Comparison of ENCODE assay signal across 37 cellular contexts in the genomic region with DNA sequence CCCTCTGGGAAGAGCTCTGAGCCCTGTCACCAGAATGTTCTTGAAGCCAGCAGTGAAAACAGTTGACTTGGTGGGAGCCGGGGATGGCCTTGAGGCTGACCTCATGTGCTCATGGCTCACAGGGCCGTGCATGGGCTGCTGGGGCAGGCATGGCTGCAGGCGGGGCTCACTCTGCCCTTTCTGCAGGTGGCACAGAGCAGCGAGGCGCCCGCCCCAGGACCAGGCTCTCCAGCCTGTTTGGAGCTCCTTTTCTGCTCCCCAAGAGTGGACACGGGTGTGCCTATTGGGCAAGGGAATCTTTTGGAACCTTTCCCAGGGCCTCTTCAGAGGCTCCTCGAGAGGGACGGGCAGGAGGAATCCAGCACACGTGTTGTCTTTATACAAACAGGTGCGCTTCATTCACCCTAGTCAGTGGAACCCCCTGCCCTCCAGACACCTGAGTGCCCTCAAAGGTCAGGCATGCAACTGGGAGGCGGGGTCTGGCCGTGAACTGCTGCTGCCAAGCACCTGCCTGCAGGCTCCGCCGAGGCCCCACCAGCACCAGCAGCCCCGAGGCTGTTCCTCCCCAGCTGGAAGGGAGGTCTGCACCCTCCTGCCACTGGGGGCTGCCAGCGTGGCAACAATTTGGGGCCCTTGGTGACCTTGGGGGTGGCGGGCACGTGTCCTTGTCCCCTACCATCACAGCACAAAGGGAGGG. TPM values are rescaled to one million over a fixed set of nuclear protein-coding genes. Genes with fewer than 3 reads are reported as not detected.
DNase-seq lines count a peak whose midpoint lies in the region; ATAC-seq, FAIRE-seq and TF ChIP-seq lines count a peak whose summit lies in the region.
"Had no signal": no experiment of that assay in that cellular context is flagged by ENCODE, and none has a peak within 500 bp of the region (broad histone marks: within the 10 kb centered on the region; RNA-seq: fewer than 3 reads in every experiment).

No MANE protein-coding gene starts in this region.

- H3K27ac ChIP-seq in HepG2 (ENCODE audit: extremely low read length, insufficient read depth, low read length) = no peak overlapping the region
- H3K27ac ChIP-seq in suprapubic skin = no peak overlapping the region
- no peak overlapping the region for H3K27ac ChIP-seq in effector memory CD4-positive, alpha-beta T cell (ENCODE audit: insufficient read depth, low read length, poor library complexity, severe bottlenecking)
- H3K27ac ChIP-seq: KMS-11, psoas muscle, testis, uterus, WERI-Rb-1 had no signal

- H3K4me1 ChIP-seq in HepG2 (ENCODE audit: insufficient read depth, low read length) (no peaks in the 10 kb centered on the region), suprapubic skin (peaks cover 6% of the 10 kb centered on the region)
- peaks cover 6% of the 10 kb centered on the region for H3K4me1 ChIP-seq in effector memory CD4-positive, alpha-beta T cell (ENCODE audit: control insufficient read depth, insufficient read depth, low read length, poor library complexity, severe bottlenecking)
- H3K4me1 ChIP-seq: psoas muscle, testis, uterus had no signal

- DNase-seq in activated effector memory CD4-positive, alpha-beta T cell treated with anti-CD3 and anti-CD28 coated beads, Interleukin-2, amount 50 U/mL, for 16 hours = peak; percentile 51
- no peak for DNase-seq in activated effector memory CD4-positive, alpha-beta T cell treated with Interleukin-2 at 50 U/mL for 16 hours
- DNase-seq in NCI-H2196 (lab: John Stamatoyannopoulos, UW; ENCODE audit: unreplicated experiment) (peak; percentile 45), HepG2 (ENCODE audit: low spot score) (no peak), suprapubic skin (ENCODE audit: low spot score in 2 of 2) (peak; percentile 36 to 64)
- DNase-seq in effector memory CD4-positive, alpha-beta T cell = no peak
- no peak for DNase-seq in stimulated activated CD8-positive, alpha-beta memory T cell treated with anti-CD3 and anti-CD28 coated beads, Interleukin-4, amount 100 ng/mL, for 48 hours
- DNase-seq in activated T-helper 2 cell treated with anti-CD3 and anti-CD28 coated beads, Interferon-gamma antibody, Interleukin-2, Interleukin-4, amounts not matched to agents 10 μg/mL and 5 μg/mL and 100 μg/mL, durations not matched to agents 14 hours and 24 hours and 36 hours (ENCODE audit: low spot score) = no peak
- DNase-seq: activated CD4-positive, alpha-beta T cell treated with anti-CD3 and anti-CD28 coated beads, Interleukin-2, amount 10 ng/mL, durations not matched to agents 24 days and 14 days; activated CD8-positive, alpha-beta memory T cell treated with anti-CD3 and anti-CD28 coated beads for 24 hours; activated T-cell treated with anti-CD3 and anti-CD28 coated beads for 4 hours; AML-193; caudate nucleus; CD4-positive, alpha-beta T cell; cortex of kidney; effector memory CD8-positive, alpha-beta T cell; erythroblast; MG63; naive B cell; NCI-H1417; NCI-H2081 treated with DMSO at 0.1 percent for 48 hours; NCI-H446; NCI-H748 treated with DMSO at 0.1 percent for 48 hours; nucleus accumbens; stimulated activated naive CD4-positive, alpha-beta T cell; T1000; testis; uterus; WERI-Rb-1 had no signal

- no peak for TF ChIP-seq EP300 in HepG2 (IDR thresholded peaks at IDR 0.05; ENCODE audit: low read depth in 2 of 2, low read length in 2 of 2)
- no peak for TF ChIP-seq EP300 in HepG2 (CRISPR knock-in tag; IDR thresholded peaks at IDR 0.05; ENCODE audit: borderline replicate concordance)
- TF ChIP-seq EP300 in suprapubic skin (IDR thresholded peaks at IDR 0.05) = no peak

- no peaks in the 10 kb centered on the region for H4K20me1 ChIP-seq in HepG2 (ENCODE audit: insufficient read depth, low read length)

- H3K4me3 ChIP-seq in HepG2 (replicated peaks in 1 of 3; ENCODE audit: insufficient read depth in 1 of 3, low read depth in 2 of 3, low read length in 3 of 3) (no peak overlapping the region), suprapubic skin (no peak overlapping the region)
- no peak overlapping the region for H3K4me3 ChIP-seq in effector memory CD4-positive, alpha-beta T cell (ENCODE audit: insufficient read depth, low read depth, low read length, poor library complexity, severe bottlenecking)
- H3K4me3 ChIP-seq: MG63, psoas muscle, testis, uterus had no signal

- ATAC-seq in HepG2 = peak; percentile 11; the same call in 1 of the 3 replicates
- ATAC-seq: effector memory CD8-positive, alpha-beta T cell; left lobe of liver; psoas muscle had no signal

- H3K27me3 ChIP-seq in HepG2 (ENCODE audit: control insufficient read depth in 1 of 2, insufficient read depth in 2 of 2, low read length in 2 of 2) (peaks cover 24 to 73% of the 10 kb centered on the region in 2 experiments), suprapubic skin (peaks cover 97% of the 10 kb centered on the region)
- peaks cover 4% of the 10 kb centered on the region for H3K27me3 ChIP-seq in effector memory CD4-positive, alpha-beta T cell (replicated peaks; ENCODE audit: control insufficient read depth, insufficient read depth, low read length, poor library complexity, severe bottlenecking)
- H3K27me3 ChIP-seq: testis, uterus had no signal

- intact Hi-C loops in HepG2 (cut with micrococcal nuclease; ENCODE audit: unreplicated experiment) = no loop called here
- intact Hi-C loops in activated T-helper 2 cell treated with anti-CD3 and anti-CD28 coated beads, Interferon-gamma antibody, Interleukin-2, Interleukin-4, amounts not matched to agents 10 μg/mL and 5 μg/mL and 100 μg/mL, durations not matched to agents 14 hours and 24 hours and 36 hours (cut with micrococcal nuclease) = no loop called here

- no peak overlapping the region for H3K27ac Mint-ChIP-seq in activated T-helper 2 cell treated with anti-CD3 and anti-CD28 coated beads, Interferon-gamma antibody, Interleukin-2, Interleukin-4, amounts not matched to agents 10 μg/mL and 5 μg/mL and 100 μg/mL, durations not matched to agents 14 hours and 24 hours and 36 hours
- H3K27ac Mint-ChIP-seq: activated CD4-positive, alpha-beta T cell treated with anti-CD3 and anti-CD28 coated beads, Interleukin-2, amount 10 ng/mL, durations not matched to agents 24 days and 14 days; activated naive CD8-positive, alpha-beta T cell; CD4-positive, alpha-beta T cell; effector memory CD8-positive, alpha-beta T cell; mesothelial cell of epicardium; naive B cell had no signal

- BruUV-seq in HepG2 (replicated peaks; lab: Mats Ljungman, UMichigan) = no TSS peak

- no peaks in the 10 kb centered on the region for H3K9me3 ChIP-seq in HepG2 (ENCODE audit: low read length)
- H3K9me3 ChIP-seq in suprapubic skin = no peaks in the 10 kb centered on the region
- H3K9me3 ChIP-seq in effector memory CD4-positive, alpha-beta T cell (ENCODE audit: control insufficient read depth, low read length) = no peaks in the 10 kb centered on the region
- H3K9me3 ChIP-seq: MG63, psoas muscle, testis, uterus had no signal

- no peaks in the 10 kb centered on the region for H3K79me2 ChIP-seq in HepG2 (ENCODE audit: insufficient read depth, low read length)

- H3K9ac ChIP-seq in HepG2 (ENCODE audit: insufficient read depth, low read depth, low read length) = no peak overlapping the region
- H3K9ac ChIP-seq: KMS-11 had no signal

- no peaks in the 10 kb centered on the region for H3K4me1 Mint-ChIP-seq in activated T-helper 2 cell treated with anti-CD3 and anti-CD28 coated beads, Interferon-gamma antibody, Interleukin-2, Interleukin-4, amounts not matched to agents 10 μg/mL and 5 μg/mL and 100 μg/mL, durations not matched to agents 14 hours and 24 hours and 36 hours (ENCODE audit: low read depth)
- H3K4me1 Mint-ChIP-seq: activated CD4-positive, alpha-beta T cell treated with anti-CD3 and anti-CD28 coated beads, Interleukin-2, amount 10 ng/mL, durations not matched to agents 24 days and 14 days; mesothelial cell of epicardium had no signal

- TF ChIP-seq POLR2A in HepG2 (IDR thresholded peaks at IDR 0.05; ENCODE audit: insufficient read depth in 1 of 2, low read depth in 2 of 2, low read length in 2 of 2) (no peak), suprapubic skin (IDR thresholded peaks at IDR 0.05) (no peak)

- CTCF ChIA-PET in HepG2 (lab: Yijun Ruan, JAX; ENCODE audit: low intra/inter-chr PET ratio, low total read pairs) = no interaction called here

- no peak for TF ChIP-seq CTCF in HepG2 (CRISPR knock-in tag; IDR thresholded peaks at IDR 0.05)
- TF ChIP-seq CTCF in suprapubic skin (IDR thresholded peaks at IDR 0.05) = no peak

- in situ Hi-C loops in HepG2 (cut with HindIII; ENCODE audit: extremely low pct_ligation_motif_present, low pct_unique_long_range_greater_than_20kb) = no loop called here

- H3K36me3 ChIP-seq in HepG2 (replicated peaks in 1 of 2; ENCODE audit: control insufficient read depth in 1 of 2, insufficient read depth in 2 of 2, low read length in 2 of 2) (no peaks in the 10 kb centered on the region), suprapubic skin (no peaks in the 10 kb centered on the region)
- no peaks in the 10 kb centered on the region for H3K36me3 ChIP-seq in effector memory CD4-positive, alpha-beta T cell (ENCODE audit: control insufficient read depth, insufficient read depth, low read length)
- H3K36me3 ChIP-seq: MG63, uterus, WERI-Rb-1 had no signal

- no peak overlapping the region for H3K4me3 Mint-ChIP-seq in activated T-helper 2 cell treated with anti-CD3 and anti-CD28 coated beads, Interferon-gamma antibody, Interleukin-2, Interleukin-4, amounts not matched to agents 10 μg/mL and 5 μg/mL and 100 μg/mL, durations not matched to agents 14 hours and 24 hours and 36 hours (ENCODE audit: low read depth)
- H3K4me3 Mint-ChIP-seq: activated CD4-positive, alpha-beta T cell treated with anti-CD3 and anti-CD28 coated beads, Interleukin-2, amount 10 ng/mL, durations not matched to agents 24 days and 14 days; activated naive CD8-positive, alpha-beta T cell; CD4-positive, alpha-beta T cell; effector memory CD8-positive, alpha-beta T cell; mesothelial cell of epicardium; naive B cell had no signal

- POLR2A ChIA-PET in HepG2 (lab: Yijun Ruan, JAX) = no interaction called here

- no peak for FAIRE-seq in HepG2 (lab: Jason Lieb, UNC)
- FAIRE-seq: GM12891, H1, RCC 7860 had no signal

- no peaks in the 10 kb centered on the region for H3K9me3 Mint-ChIP-seq in activated T-helper 2 cell treated with anti-CD3 and anti-CD28 coated beads, Interferon-gamma antibody, Interleukin-2, Interleukin-4, amounts not matched to agents 10 μg/mL and 5 μg/mL and 100 μg/mL, durations not matched to agents 14 hours and 24 hours and 36 hours
- H3K9me3 Mint-ChIP-seq: activated CD4-positive, alpha-beta T cell treated with anti-CD3 and anti-CD28 coated beads, Interleukin-2, amount 10 ng/mL, durations not matched to agents 24 days and 14 days; CD4-positive, alpha-beta T cell; effector memory CD8-positive, alpha-beta T cell; naive B cell had no signal

- no peak overlapping the region for H3K4me2 ChIP-seq in HepG2 (ENCODE audit: low read depth, low read length)
- H3K4me2 ChIP-seq: KMS-11 had no signal

- H3K27me3 Mint-ChIP-seq in activated T-helper 2 cell treated with anti-CD3 and anti-CD28 coated beads, Interferon-gamma antibody, Interleukin-2, Interleukin-4, amounts not matched to agents 10 μg/mL and 5 μg/mL and 100 μg/mL, durations not matched to agents 14 hours and 24 hours and 36 hours (ENCODE audit: low read depth) = no peaks in the 10 kb centered on the region
- H3K27me3 Mint-ChIP-seq: activated CD4-positive, alpha-beta T cell treated with anti-CD3 and anti-CD28 coated beads, Interleukin-2, amount 10 ng/mL, durations not matched to agents 24 days and 14 days had no signal

- no peaks in the 10 kb centered on the region for H3K36me3 Mint-ChIP-seq in activated T-helper 2 cell treated with anti-CD3 and anti-CD28 coated beads, Interferon-gamma antibody, Interleukin-2, Interleukin-4, amounts not matched to agents 10 μg/mL and 5 μg/mL and 100 μg/mL, durations not matched to agents 14 hours and 24 hours and 36 hours (ENCODE audit: low read depth)
- H3K36me3 Mint-ChIP-seq: activated naive CD8-positive, alpha-beta T cell; naive B cell had no signal

- H2AFZ ChIP-seq in HepG2 (ENCODE audit: low read length) = no peak overlapping the region

- TF ChIP-seq RAD21 in HepG2 (CRISPR knock-in tag; IDR thresholded peaks at IDR 0.05) = no peak

- WGBS in HepG2 (ENCODE audit: low lambda C conversion rate) = 0% methylated on average over 2 of the region's 19 CpGs
- WGBS in suprapubic skin = no CpG with 5 or more reads among the region's 19 CpGs

RNA-seq across cellular contexts. Expression of a gene that starts 2.6 kb away (rescaled TPM):
- total RNA-seq in HepG2 (2016; rRNA removed; fragmentation: Illumina TruSeq; extraction: Trizol) = 0.07 TPM in 1 of 2 replicates, not detected in the other
- total RNA-seq in HepG2 (2016; cell fraction: cytosol; rRNA removed; fragmentation: Illumina TruSeq; extraction: Trizol; ENCODE audit: low read depth) = not detected in 2 replicates
- 0.09 TPM in 1 of 2 replicates, not detected in the other for total RNA-seq in HepG2 (2016; cell fraction: insoluble cytoplasmic fraction; rRNA removed; fragmentation: Illumina TruSeq; extraction: Trizol)
- 0.03 TPM in 1 of 2 replicates, not detected in the other for total RNA-seq in HepG2 (2016; cell fraction: membrane; rRNA removed; fragmentation: Illumina TruSeq; extraction: Trizol)
- 0.22 and 0.31 TPM in 2 replicates for total RNA-seq in HepG2 (2016; cell fraction: nucleus; rRNA removed; fragmentation: Illumina TruSeq; extraction: Trizol)
- 0.11 and 0.13 TPM in 2 replicates for polyA plus RNA-seq in HepG2 (2011; rRNA removed)
- 0.01 and 0.03 TPM in 2 replicates for polyA plus RNA-seq in HepG2 (2011; cell fraction: cytosol; rRNA removed)
- polyA plus RNA-seq in HepG2 (2011; cell fraction: nucleus; rRNA removed) = 1.1 and 1.5 TPM in 2 replicates
- 0.08 and 0.16 TPM in 2 replicates for polyA plus RNA-seq in HepG2 (2012)
- 0.01 TPM in 1 of 2 replicates, not detected in the other for polyA plus RNA-seq in HepG2 (2016; cell fraction: cytosol; fragmentation: Illumina TruSeq; extraction: Trizol; ENCODE audit: low read depth)
- polyA plus RNA-seq in HepG2 (2016; cell fraction: insoluble cytoplasmic fraction; fragmentation: Illumina TruSeq; extraction: Trizol; ENCODE audit: low read depth) = 0.03 and 0.05 TPM in 2 replicates
- 0.03 TPM in 1 of 2 replicates, not detected in the other for polyA plus RNA-seq in HepG2 (2016; cell fraction: membrane; fragmentation: Illumina TruSeq; extraction: Trizol; ENCODE audit: low read depth)
- 0.33 and 0.36 TPM in 2 replicates for polyA plus RNA-seq in HepG2 (2016; cell fraction: nucleus; fragmentation: Illumina TruSeq; extraction: Trizol; ENCODE audit: insufficient read depth, low read depth)
- 0.84 and 0.87 TPM in 2 replicates for polyA minus RNA-seq in HepG2 (2011; rRNA and poly(A)+ RNA removed; ENCODE audit: low replicate concordance)
- polyA minus RNA-seq in HepG2 (2011; cell fraction: cytosol; rRNA and poly(A)+ RNA removed) = 0.09 and 0.10 TPM in 2 replicates
- polyA minus RNA-seq in HepG2 (2011; cell fraction: nucleus; rRNA and poly(A)+ RNA removed) = 1.7 and 2.5 TPM in 2 replicates
- under 1 TPM in 2 of 4 donors, not detected in 2; 0.17 to 0.56 TPM for total RNA-seq in suprapubic skin
- 0.94 and 1.1 TPM in 2 replicates for total RNA-seq in activated T-helper 2 cell treated with anti-CD3 and anti-CD28 coated beads, Interferon-gamma antibody, Interleukin-2, Interleukin-4, amounts not matched to agents 10 μg/mL and 5 μg/mL and 100 μg/mL, durations not matched to agents 14 hours and 24 hours and 36 hours

Comparison
In these comparisons a context has a peak if more than half of its experiments do, and no peak if none do; other contexts are left out.
1. DNase-seq: peak in activated effector memory CD4-positive, alpha-beta T cell treated with anti-CD3 and anti-CD28 coated beads, Interleukin-2, amount 50 U/mL, for 16 hours (single experiment), NCI-H2196 (single experiment) and suprapubic skin (2 of 2); none in activated effector memory CD4-positive, alpha-beta T cell treated with Interleukin-2 at 50 U/mL for 16 hours (single experiment), HepG2 (single experiment), effector memory CD4-positive, alpha-beta T cell (0 of 3), stimulated activated CD8-positive, alpha-beta memory T cell treated with anti-CD3 and anti-CD28 coated beads, Interleukin-4, amount 100 ng/mL, for 48 hours (single experiment) and activated T-helper 2 cell treated with anti-CD3 and anti-CD28 coated beads, Interferon-gamma antibody, Interleukin-2, Interleukin-4, amounts not matched to agents 10 μg/mL and 5 μg/mL and 100 μg/mL, durations not matched to agents 14 hours and 24 hours and 36 hours (single experiment).